In the genomic region with DNA sequence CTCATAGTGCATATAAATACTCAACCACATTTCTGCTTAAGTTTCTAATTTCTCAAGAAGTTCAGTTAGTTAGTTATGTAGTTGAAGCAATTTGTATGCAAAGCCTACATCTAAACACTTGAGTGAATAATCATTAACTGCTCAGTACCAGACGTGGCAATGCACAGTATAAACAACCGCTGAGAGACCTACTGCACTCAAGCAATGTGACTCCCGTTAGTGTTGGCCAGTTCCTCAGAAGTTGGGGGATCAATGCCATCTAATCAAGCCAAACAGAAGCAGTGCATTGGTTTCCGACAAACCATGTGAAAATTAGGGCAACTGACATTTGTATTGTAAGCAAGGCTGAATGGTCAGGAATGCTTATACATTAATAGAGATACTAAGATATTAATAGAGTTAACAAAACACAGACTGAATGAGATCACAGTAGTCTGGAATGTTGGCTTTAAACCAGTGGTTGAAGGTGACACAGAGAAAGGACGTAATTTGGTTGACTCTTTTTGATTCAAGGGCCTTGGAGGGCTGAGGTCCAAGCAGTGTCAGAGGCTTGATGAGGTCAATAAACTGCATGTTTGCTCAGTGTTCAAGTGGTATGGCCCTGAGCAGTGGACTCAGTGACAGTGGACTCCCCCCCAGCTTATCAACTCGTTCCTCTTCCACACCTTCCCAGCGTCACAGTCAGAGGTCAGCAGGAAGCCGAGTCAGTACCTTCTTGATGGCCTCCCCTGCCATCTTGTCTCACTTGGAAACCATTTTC, we compare ENCODE assay signal across 15 cellular contexts.
DNase-seq lines count a peak whose midpoint lies in the region; ATAC-seq and TF ChIP-seq lines count a peak whose summit lies in the region.
"Had no signal": no experiment of that assay in that cellular context is flagged by ENCODE, and none has a peak within 500 bp of the region (broad histone marks: within the 10 kb centered on the region; RNA-seq: fewer than 3 reads in every experiment).

No MANE protein-coding gene starts in this region.

- WGBS in heart left ventricle, 4 donors, result 46 to 53% (median 47%) methylated on average over 8 of the region's 8 CpGs
- WGBS in right cardiac atrium, result 65% methylated on average over 8 of the region's 8 CpGs
- 19 to 22% methylated on average over 8 of the region's 8 CpGs for WGBS in body of pancreas, 2 donors
- 34% methylated on average over 8 of the region's 8 CpGs for WGBS in right lobe of liver (ENCODE audit: insufficient coverage, low coverage, low lambda C conversion rate, missing lambda C conversion rate)
- 46 to 64% methylated on average over 8 of the region's 8 CpGs for WGBS in upper lobe of left lung, 2 donors

- no peaks in the 10 kb centered on the region for H3K36me3 ChIP-seq in heart left ventricle
- no peaks in the 10 kb centered on the region for H3K36me3 ChIP-seq in body of pancreas (replicated peaks in 1 of 2; ENCODE audit: insufficient read depth in 1 of 2, low read depth in 2 of 2)
- no peaks in the 10 kb centered on the region for H3K36me3 ChIP-seq in right lobe of liver
- no peaks in the 10 kb centered on the region for H3K36me3 ChIP-seq in upper lobe of left lung

- no peak for TF ChIP-seq POLR2A in heart left ventricle (IDR thresholded peaks at IDR 0.05)
- TF ChIP-seq POLR2A in body of pancreas (IDR thresholded peaks at IDR 0.05), result no peak
- no peak for TF ChIP-seq POLR2A in right lobe of liver (IDR thresholded peaks at IDR 0.05)
- TF ChIP-seq POLR2A in upper lobe of left lung (IDR thresholded peaks at IDR 0.05), result no peak

- TF ChIP-seq EP300 in upper lobe of left lung (IDR thresholded peaks at IDR 0.05), result no peak

- DNase-seq in heart left ventricle (peak in 1 of 5 donors; percentile 30), right cardiac atrium (no peak), body of pancreas (peak; percentile 28 to 59 (median 50)), right lobe of liver (no peak), upper lobe of left lung (no peak), C1 segment of cervical spinal cord (lab: John Stamatoyannopoulos, UW) (no peak)
- no peak for DNase-seq in NK-92 treated with Interleukin-12 subunit alpha and Interleukin-12 subunit beta, amount 100 ng/mL, for 24 hours (lab: John Stamatoyannopoulos, UW)
- DNase-seq: COR-L47, NCI-H1436, NCI-H2029 treated with DMSO at 0.1 percent for 48 hours, NCI-H69, PC-3 had no signal

- H3K4me3 ChIP-seq in heart left ventricle (no peak overlapping the region), right cardiac atrium (ENCODE audit: low read length) (no peak overlapping the region), body of pancreas (no peak overlapping the region), right lobe of liver (no peak overlapping the region), upper lobe of left lung (no peak overlapping the region)
- H3K4me3 ChIP-seq: A549 had no signal

- intact Hi-C loops in heart left ventricle (cut with DNase I), result no loop called here
- intact Hi-C loops in right cardiac atrium (cut with DNase I), result no loop called here
- intact Hi-C loops in body of pancreas (cut with DNase I), result no loop called here
- intact Hi-C loops in right lobe of liver (cut with DNase I), result no loop called here

- TF ChIP-seq CTCF in heart left ventricle (IDR thresholded peaks at IDR 0.05) (no peak), body of pancreas (IDR thresholded peaks at IDR 0.05) (no peak), right lobe of liver (IDR thresholded peaks at IDR 0.05) (no peak), upper lobe of left lung (IDR thresholded peaks at IDR 0.05) (no peak)

- peaks cover 0 to 14% (median 0%) of the 10 kb centered on the region in 12 donors for H3K4me1 ChIP-seq in heart left ventricle
- H3K4me1 ChIP-seq in right cardiac atrium (ENCODE audit: control insufficient read depth, insufficient read depth, low read length), result no peaks in the 10 kb centered on the region
- H3K4me1 ChIP-seq in body of pancreas, result peaks cover 43% of the 10 kb centered on the region
- H3K4me1 ChIP-seq in right lobe of liver, result no peaks in the 10 kb centered on the region
- H3K4me1 ChIP-seq in upper lobe of left lung, result no peaks in the 10 kb centered on the region
- H3K4me1 ChIP-seq: A549 had no signal

- H3K27ac ChIP-seq in heart left ventricle, result no peak overlapping the region
- H3K27ac ChIP-seq in right cardiac atrium (ENCODE audit: low read length), result no peak overlapping the region
- H3K27ac ChIP-seq in body of pancreas, result peak overlapping the region; percentile 56 to 80 (median 66)
- H3K27ac ChIP-seq in right lobe of liver, result no peak overlapping the region
- no peak overlapping the region for H3K27ac ChIP-seq in upper lobe of left lung
- H3K27ac ChIP-seq: A549 had no signal

- H3K27me3 ChIP-seq in heart left ventricle (no peaks in the 10 kb centered on the region), right cardiac atrium (ENCODE audit: control insufficient read depth, insufficient read depth) (no peaks in the 10 kb centered on the region), body of pancreas (no peaks in the 10 kb centered on the region), right lobe of liver (no peaks in the 10 kb centered on the region), upper lobe of left lung (no peaks in the 10 kb centered on the region)

- ATAC-seq in heart left ventricle (peak in 3 of 4 donors; percentile 63 to 94 (median 88)), right cardiac atrium (no peak), body of pancreas (peak; percentile 82), right lobe of liver (peak in 3 of 4 donors; percentile 19 to 66 (median 63)), upper lobe of left lung (ENCODE audit: low FRiP score in 2 of 2) (peak; percentile 69 to 83), GM21619 (IDR thresholded peaks at IDR 0.05; ENCODE audit: unreplicated experiment) (no peak)
- ATAC-seq: A549, HCT116, PC-3 had no signal

- H3K9me3 ChIP-seq in heart left ventricle, result peaks cover 0 to 8% (median 0%) of the 10 kb centered on the region in 12 donors
- no peaks in the 10 kb centered on the region for H3K9me3 ChIP-seq in right cardiac atrium (ENCODE audit: control insufficient read depth, low read length)
- H3K9me3 ChIP-seq in body of pancreas, result no peaks in the 10 kb centered on the region
- H3K9me3 ChIP-seq in right lobe of liver, result no peaks in the 10 kb centered on the region
- no peaks in the 10 kb centered on the region for H3K9me3 ChIP-seq in upper lobe of left lung
- H3K9me3 ChIP-seq: A549 had no signal

Comparison
In these comparisons a context has a peak if more than half of its experiments do, and no peak if none do; other contexts are left out.
1. ATAC-seq: peak in heart left ventricle (3 of 4), body of pancreas (single experiment), right lobe of liver (3 of 4) and upper lobe of left lung (2 of 2); none in right cardiac atrium (0 of 2) and GM21619 (single experiment).
2. DNase-seq: peak in body of pancreas (4 of 4); none in right cardiac atrium (0 of 3), right lobe of liver (0 of 3), upper lobe of left lung (0 of 2), NK-92 treated with Interleukin-12 subunit alpha and Interleukin-12 subunit beta, amount 100 ng/mL, for 24 hours (single experiment) and C1 segment of cervical spinal cord (0 of 14).
3. H3K27ac ChIP-seq: peak in body of pancreas (4 of 4); none in heart left ventricle (0 of 12), right cardiac atrium (single experiment), right lobe of liver (0 of 3) and upper lobe of left lung (0 of 4).